ENCODE assay signal across 13 cellular contexts in genomic region chr2:168851674-168852320, GRCh38. TPM values are rescaled to one million over a fixed set of nuclear protein-coding genes. Genes with fewer than 3 reads are reported as not detected.
DNase-seq lines count a peak whose midpoint lies in the region; ATAC-seq lines count a peak whose summit lies in the region.
"Had no signal": no experiment of that assay in that cellular context is flagged by ENCODE, and none has a peak within 500 bp of the region (broad histone marks: within the 10 kb centered on the region; RNA-seq: fewer than 3 reads in every experiment).

No MANE protein-coding gene starts in this region.

- POLR2A ChIA-PET in activated CD4-positive, alpha-beta T cell treated with anti-CD3 and anti-CD28 coated beads, Interleukin-2, amount 10 ng/mL, durations not matched to agents 7 days and 5 days (lab: Charles Lee): no interaction called here

- H3K4me3 Mint-ChIP-seq in activated CD4-positive, alpha-beta T cell treated with anti-CD3 and anti-CD28 coated beads, Interleukin-2, amount 10 ng/mL, durations not matched to agents 7 days and 5 days: no peak overlapping the region
- H3K4me3 Mint-ChIP-seq: activated naive CD4-positive, alpha-beta T cell treated with anti-CD3 and anti-CD28 coated beads, Interleukin-2, amount 50 U/mL, for 24 hours had no signal

- ATAC-seq in GM18519 (IDR thresholded peaks at IDR 0.05; ENCODE audit: low FRiP score, unreplicated experiment): no peak
- ATAC-seq: heart left ventricle had no signal

- H3K27me3 Mint-ChIP-seq in activated CD4-positive, alpha-beta T cell treated with anti-CD3 and anti-CD28 coated beads, Interleukin-2, amount 10 ng/mL, durations not matched to agents 7 days and 5 days: no peaks in the 10 kb centered on the region
- H3K27me3 Mint-ChIP-seq: activated naive CD4-positive, alpha-beta T cell treated with anti-CD3 and anti-CD28 coated beads, Interleukin-2, amount 50 U/mL, for 24 hours had no signal

- peaks cover 2% of the 10 kb centered on the region for H3K4me1 Mint-ChIP-seq in activated CD4-positive, alpha-beta T cell treated with anti-CD3 and anti-CD28 coated beads, Interleukin-2, amount 10 ng/mL, durations not matched to agents 7 days and 5 days
- H3K4me1 Mint-ChIP-seq: activated naive CD4-positive, alpha-beta T cell treated with anti-CD3 and anti-CD28 coated beads, Interleukin-2, amount 50 U/mL, for 24 hours had no signal

- peak; percentile 80 for DNase-seq in ELR (ENCODE audit: low read depth)
- peak; percentile 52 for DNase-seq in NCI-H1436 (lab: John Stamatoyannopoulos, UW)
- peak; percentile 73 for DNase-seq in astrocyte of the hippocampus (ENCODE audit: low read depth, low spot score)
- DNase-seq in myocyte (ENCODE audit: low read depth): peak; percentile 76
- no peak for DNase-seq in NCI-H345 (lab: John Stamatoyannopoulos, UW)
- DNase-seq in NCI-H1694 (lab: John Stamatoyannopoulos, UW): no peak
- no peak for DNase-seq in activated CD4-positive, alpha-beta T cell treated with anti-CD3 and anti-CD28 coated beads, Interleukin-2, amount 10 ng/mL, durations not matched to agents 7 days and 5 days
- DNase-seq: GOT3 had no signal

- H3K36me3 Mint-ChIP-seq in activated CD4-positive, alpha-beta T cell treated with anti-CD3 and anti-CD28 coated beads, Interleukin-2, amount 10 ng/mL, durations not matched to agents 7 days and 5 days (ENCODE audit: low read depth): peaks cover 43% of the 10 kb centered on the region
- H3K36me3 Mint-ChIP-seq: activated naive CD4-positive, alpha-beta T cell treated with anti-CD3 and anti-CD28 coated beads, Interleukin-2, amount 50 U/mL, for 24 hours had no signal

- CTCF ChIA-PET in activated CD4-positive, alpha-beta T cell treated with anti-CD3 and anti-CD28 coated beads, Interleukin-2, amount 10 ng/mL, durations not matched to agents 7 days and 5 days (lab: Charles Lee): no interaction called here

- peaks cover 3% of the 10 kb centered on the region for H3K9me3 Mint-ChIP-seq in activated CD4-positive, alpha-beta T cell treated with anti-CD3 and anti-CD28 coated beads, Interleukin-2, amount 10 ng/mL, durations not matched to agents 7 days and 5 days
- H3K9me3 Mint-ChIP-seq: activated naive CD4-positive, alpha-beta T cell treated with anti-CD3 and anti-CD28 coated beads, Interleukin-2, amount 50 U/mL, for 24 hours had no signal

- no peak overlapping the region for H3K27ac Mint-ChIP-seq in activated CD4-positive, alpha-beta T cell treated with anti-CD3 and anti-CD28 coated beads, Interleukin-2, amount 10 ng/mL, durations not matched to agents 7 days and 5 days
- H3K27ac Mint-ChIP-seq: activated naive CD4-positive, alpha-beta T cell treated with anti-CD3 and anti-CD28 coated beads, Interleukin-2, amount 50 U/mL, for 24 hours had no signal

RNA-seq across cellular contexts. Expression of gene SPC25, which starts 38.4 kb away (rescaled TPM):
- 0.24 TPM in 1 of 2 replicates, not detected in the other for total RNA-seq in myocyte
- polyA plus RNA-seq in myocyte (2012): 0.10 TPM
- total RNA-seq in activated CD4-positive, alpha-beta T cell treated with anti-CD3 and anti-CD28 coated beads, Interleukin-2, amount 10 ng/mL, durations not matched to agents 7 days and 5 days: 10 to 100 TPM; 51.6 to 52.2 TPM

RNA-seq across cellular contexts. Expression of gene G6PC2, which starts 49.3 kb away (rescaled TPM):
- total RNA-seq in myocyte: not detected in 2 replicates
- polyA plus RNA-seq in myocyte (2012): not detected
- total RNA-seq in activated CD4-positive, alpha-beta T cell treated with anti-CD3 and anti-CD28 coated beads, Interleukin-2, amount 10 ng/mL, durations not matched to agents 7 days and 5 days: not detected
- total RNA-seq: osteoblast; T-helper 1 cell treated with Interleukin-12 subunit alpha and Interleukin-12 subunit beta and Interleukin-4 antibody, amounts not matched to agents 30 ng/mL and 1 ng/mL, for 36 hours had no signal
- polyA plus RNA-seq: heart left ventricle had no signal

RNA-seq across cellular contexts. Expression of gene NOSTRIN, which starts 49.4 kb away (rescaled TPM):
- total RNA-seq in myocyte: not detected in 2 replicates
- polyA plus RNA-seq in myocyte (2012): not detected
- total RNA-seq in activated CD4-positive, alpha-beta T cell treated with anti-CD3 and anti-CD28 coated beads, Interleukin-2, amount 10 ng/mL, durations not matched to agents 7 days and 5 days: not detected
- total RNA-seq: T-helper 1 cell treated with Interleukin-12 subunit alpha and Interleukin-12 subunit beta and Interleukin-4 antibody, amounts not matched to agents 30 ng/mL and 1 ng/mL, for 36 hours had no signal

Comparison
In these comparisons a context has a peak if more than half of its experiments do, and no peak if none do; other contexts are left out.
1. DNase-seq: peak in ELR (single experiment), NCI-H1436 (single experiment), astrocyte of the hippocampus (single experiment) and myocyte (single experiment); none in NCI-H345 (single experiment), NCI-H1694 (single experiment) and activated CD4-positive, alpha-beta T cell treated with anti-CD3 and anti-CD28 coated beads, Interleukin-2, amount 10 ng/mL, durations not matched to agents 7 days and 5 days (single experiment).
2. RNA of gene SPC25, which starts 38.4 kb away (total RNA-seq): 51.6 to 52.2 TPM in activated CD4-positive, alpha-beta T cell treated with anti-CD3 and anti-CD28 coated beads, Interleukin-2, amount 10 ng/mL, durations not matched to agents 7 days and 5 days; 0.24 TPM in myocyte; every median in the first group is over 10 times any median in the second.